1 cellular context compared by ENCODE assay signal in the genomic region with DNA sequence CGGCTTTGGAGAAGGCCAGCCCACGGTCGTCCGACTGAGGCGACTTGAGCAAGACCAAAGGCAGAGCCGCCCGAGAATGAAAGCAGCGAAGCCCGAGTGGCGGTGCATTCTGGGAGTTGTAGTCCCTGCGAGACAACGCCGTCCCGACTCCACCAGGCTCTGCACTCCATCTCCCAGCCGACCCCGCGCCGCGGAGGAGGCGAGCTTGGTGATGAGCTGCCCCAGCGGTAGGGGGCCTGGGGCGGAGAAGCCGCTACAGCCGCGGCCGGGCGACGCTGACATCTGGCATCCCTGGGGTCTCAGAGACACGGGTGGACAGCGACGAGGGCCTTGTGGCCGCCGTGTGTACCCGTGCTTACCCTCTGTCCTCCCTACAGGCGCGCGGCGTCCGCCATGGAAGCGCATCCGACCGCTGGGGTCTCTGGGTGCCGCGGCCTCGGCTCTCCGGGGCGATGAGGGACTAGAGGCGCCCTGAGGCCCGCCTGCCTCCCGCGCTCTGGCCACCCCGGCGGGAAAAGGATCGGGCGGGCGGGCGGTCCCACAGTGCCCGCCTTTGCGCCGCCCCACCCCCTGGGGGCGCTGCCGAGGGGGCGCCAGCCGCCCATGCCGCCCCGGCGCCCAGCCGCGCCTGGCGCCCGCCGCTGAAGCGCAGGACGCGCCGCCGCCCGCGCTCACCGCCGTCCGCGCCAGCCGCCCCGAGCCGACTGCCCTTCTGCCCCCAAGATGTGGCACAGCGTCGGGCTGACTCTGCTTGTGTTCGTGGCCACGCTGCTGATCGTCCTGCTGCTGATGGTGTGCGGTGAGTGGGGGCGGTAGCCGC.
TF ChIP-seq lines count a peak whose summit lies in the region.

TSS of gene SMIM13 (plus strand) at position 244 of the 820 bp plus-strand sequence. CDS start at position 724, 480 bp downstream.

TF ChIP-seq in HEK293, 187 proteins besides CTCF, POLR2A, EP300 and RAD21 (continued from another document and continues in another):
- TF ChIP-seq KLF7 (tag by site-specific recombination; IDR thresholded peaks at IDR 0.05; ENCODE audit: borderline replicate concordance), result peak; percentile 92
- no peak for TF ChIP-seq RBAK (tag by site-specific recombination; IDR thresholded peaks at IDR 0.05)
- TF ChIP-seq SP7 (tag by site-specific recombination; IDR thresholded peaks at IDR 0.05), result peak; percentile 91
- TF ChIP-seq ZNF248 (tag by site-specific recombination; IDR thresholded peaks at IDR 0.05), result no peak
- TF ChIP-seq ZNF354C (tag by site-specific recombination; IDR thresholded peaks at IDR 0.05; ENCODE audit: borderline replicate concordance, low read depth), result no peak
- TF ChIP-seq ZNF843 (tag by site-specific recombination; IDR thresholded peaks at IDR 0.05), result peak; percentile 82
- TF ChIP-seq KLF17 (tag by site-specific recombination; IDR thresholded peaks at IDR 0.05), result peak; percentile 88
- no peak for TF ChIP-seq HOXD13 (CRISPR knock-in tag; IDR thresholded peaks at IDR 0.05; ENCODE audit: borderline replicate concordance)
- TF ChIP-seq PRDM1 (tag by site-specific recombination; IDR thresholded peaks at IDR 0.05), result no peak
- no peak for TF ChIP-seq ZNF16 (tag by site-specific recombination; IDR thresholded peaks at IDR 0.05; ENCODE audit: low read depth)
- TF ChIP-seq SETDB1 (IDR thresholded peaks at IDR 0.05; ENCODE audit: insufficient read length, low read length), result no peak
- TF ChIP-seq, protein P1, sequence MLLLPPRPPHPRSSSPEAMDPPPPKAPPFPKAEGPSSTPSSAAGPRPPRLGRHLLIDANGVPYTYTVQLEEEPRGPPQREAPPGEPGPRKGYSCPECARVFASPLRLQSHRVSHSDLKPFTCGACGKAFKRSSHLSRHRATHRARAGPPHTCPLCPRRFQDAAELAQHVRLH (tag by site-specific recombination; IDR thresholded peaks at IDR 0.05), result peak; percentile 44; the same call in 1 of the 2 replicates
- TF ChIP-seq ZSCAN16 (tag by site-specific recombination; IDR thresholded peaks at IDR 0.05), result peak; percentile 65; the same call in 1 of the 2 replicates
- TF ChIP-seq ZNF664 (tag by site-specific recombination; IDR thresholded peaks at IDR 0.05), result no peak
- TF ChIP-seq YY2 (tag by site-specific recombination; IDR thresholded peaks at IDR 0.05), result 0 out of 2 replicates have a peak, but pooled peaks have one; percentile 67
- peak; percentile 6; the same call in 1 of the 2 replicates for TF ChIP-seq ZNF146 (tag by site-specific recombination; IDR thresholded peaks at IDR 0.05)
- TF ChIP-seq ZBTB44 (tag by site-specific recombination; IDR thresholded peaks at IDR 0.05), result 0 out of 2 replicates have a peak, but pooled peaks have one; percentile 24
- peak; percentile 97 for TF ChIP-seq ZNF423 (tag by site-specific recombination; IDR thresholded peaks at IDR 0.05)
- TF ChIP-seq ZNF404 (tag by site-specific recombination; IDR thresholded peaks at IDR 0.05), result no peak
- TF ChIP-seq ZNF391 (tag by site-specific recombination; IDR thresholded peaks at IDR 0.05; ENCODE audit: borderline replicate concordance, low read depth), result peak; percentile 69; the same call in 1 of the 2 replicates
- no peak for TF ChIP-seq ZNF214 (tag by site-specific recombination; IDR thresholded peaks at IDR 0.05; ENCODE audit: borderline replicate concordance)
- TF ChIP-seq, protein P2, sequence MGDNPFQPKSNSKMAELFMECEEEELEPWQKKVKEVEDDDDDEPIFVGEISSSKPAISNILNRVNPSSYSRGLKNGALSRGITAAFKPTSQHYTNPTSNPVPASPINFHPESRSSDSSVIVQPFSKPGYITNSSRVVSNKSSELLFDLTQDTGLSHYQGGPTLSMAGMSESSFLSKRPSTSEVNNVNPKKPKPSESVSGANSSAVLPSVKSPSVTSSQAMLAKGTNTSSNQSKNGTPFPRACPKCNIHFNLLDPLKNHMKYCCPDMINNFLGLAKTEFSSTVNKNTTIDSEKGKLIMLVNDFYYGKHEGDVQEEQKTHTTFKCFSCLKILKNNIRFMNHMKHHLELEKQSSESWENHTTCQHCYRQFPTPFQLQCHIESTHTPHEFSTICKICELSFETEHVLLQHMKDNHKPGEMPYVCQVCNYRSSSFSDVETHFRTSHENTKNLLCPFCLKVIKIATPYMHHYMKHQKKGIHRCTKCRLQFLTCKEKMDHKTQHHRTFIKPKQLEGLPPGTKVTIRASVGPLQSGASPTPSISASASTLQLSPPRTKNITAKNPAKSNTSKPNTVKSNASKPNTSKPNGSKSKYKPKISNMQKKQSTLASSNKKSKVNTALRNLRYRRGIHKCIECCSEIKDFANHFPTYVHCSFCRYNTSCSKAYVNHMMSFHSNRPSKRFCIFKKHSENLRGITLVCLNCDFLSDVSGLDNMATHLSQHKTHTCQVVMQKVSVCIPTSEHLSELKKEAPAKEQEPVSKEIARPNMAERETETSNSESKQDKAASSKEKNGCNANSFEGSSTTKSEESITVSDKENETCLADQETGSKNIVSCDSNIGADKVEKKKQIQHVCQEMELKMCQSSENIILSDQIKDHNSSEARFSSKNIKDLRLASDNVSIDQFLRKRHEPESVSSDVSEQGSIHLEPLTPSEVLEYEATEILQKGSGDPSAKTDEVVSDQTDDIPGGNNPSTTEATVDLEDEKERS (tag by site-specific recombination; IDR thresholded peaks at IDR 0.05), result no peak; the same call in 1 of the 2 replicates
- TF ChIP-seq ZNF239 (tag by site-specific recombination; IDR thresholded peaks at IDR 0.05), result no peak
- peak; percentile 67 for TF ChIP-seq ZNF629 (tag by site-specific recombination; IDR thresholded peaks at IDR 0.05)
- no peak for TF ChIP-seq ZNF776 (tag by site-specific recombination; IDR thresholded peaks at IDR 0.05; ENCODE audit: borderline replicate concordance)
- no peak for TF ChIP-seq ZNF558 (tag by site-specific recombination; IDR thresholded peaks at IDR 0.05)
- TF ChIP-seq ATF2 (tag by site-specific recombination; IDR thresholded peaks at IDR 0.05; ENCODE audit: low read depth), result no peak
- no peak for TF ChIP-seq ZNF837 (tag by site-specific recombination; IDR thresholded peaks at IDR 0.05)
- TF ChIP-seq ZNF660 (tag by site-specific recombination; IDR thresholded peaks at IDR 0.05), result peak; percentile 72
- TF ChIP-seq, protein P3, sequence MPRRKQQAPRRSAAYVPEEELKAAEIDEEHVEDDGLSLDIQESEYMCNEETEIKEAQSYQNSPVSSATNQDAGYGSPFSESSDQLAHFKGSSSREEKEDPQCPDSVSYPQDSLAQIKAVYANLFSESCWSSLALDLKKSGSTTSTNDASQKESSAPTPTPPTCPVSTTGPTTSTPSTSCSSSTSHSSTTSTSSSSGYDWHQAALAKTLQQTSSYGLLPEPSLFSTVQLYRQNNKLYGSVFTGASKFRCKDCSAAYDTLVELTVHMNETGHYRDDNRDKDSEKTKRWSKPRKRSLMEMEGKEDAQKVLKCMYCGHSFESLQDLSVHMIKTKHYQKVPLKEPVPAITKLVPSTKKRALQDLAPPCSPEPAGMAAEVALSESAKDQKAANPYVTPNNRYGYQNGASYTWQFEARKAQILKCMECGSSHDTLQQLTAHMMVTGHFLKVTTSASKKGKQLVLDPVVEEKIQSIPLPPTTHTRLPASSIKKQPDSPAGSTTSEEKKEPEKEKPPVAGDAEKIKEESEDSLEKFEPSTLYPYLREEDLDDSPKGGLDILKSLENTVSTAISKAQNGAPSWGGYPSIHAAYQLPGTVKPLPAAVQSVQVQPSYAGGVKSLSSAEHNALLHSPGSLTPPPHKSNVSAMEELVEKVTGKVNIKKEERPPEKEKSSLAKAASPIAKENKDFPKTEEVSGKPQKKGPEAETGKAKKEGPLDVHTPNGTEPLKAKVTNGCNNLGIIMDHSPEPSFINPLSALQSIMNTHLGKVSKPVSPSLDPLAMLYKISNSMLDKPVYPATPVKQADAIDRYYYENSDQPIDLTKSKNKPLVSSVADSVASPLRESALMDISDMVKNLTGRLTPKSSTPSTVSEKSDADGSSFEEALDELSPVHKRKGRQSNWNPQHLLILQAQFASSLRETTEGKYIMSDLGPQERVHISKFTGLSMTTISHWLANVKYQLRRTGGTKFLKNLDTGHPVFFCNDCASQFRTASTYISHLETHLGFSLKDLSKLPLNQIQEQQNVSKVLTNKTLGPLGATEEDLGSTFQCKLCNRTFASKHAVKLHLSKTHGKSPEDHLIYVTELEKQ (tag by site-specific recombination; IDR thresholded peaks at IDR 0.05; ENCODE audit: borderline replicate concordance), result no peak
- TF ChIP-seq ZNF175 (tag by site-specific recombination; IDR thresholded peaks at IDR 0.05), result no peak
- peak; percentile 90 for TF ChIP-seq ZBTB48 (tag by site-specific recombination; IDR thresholded peaks at IDR 0.05)
- TF ChIP-seq, protein P4, sequence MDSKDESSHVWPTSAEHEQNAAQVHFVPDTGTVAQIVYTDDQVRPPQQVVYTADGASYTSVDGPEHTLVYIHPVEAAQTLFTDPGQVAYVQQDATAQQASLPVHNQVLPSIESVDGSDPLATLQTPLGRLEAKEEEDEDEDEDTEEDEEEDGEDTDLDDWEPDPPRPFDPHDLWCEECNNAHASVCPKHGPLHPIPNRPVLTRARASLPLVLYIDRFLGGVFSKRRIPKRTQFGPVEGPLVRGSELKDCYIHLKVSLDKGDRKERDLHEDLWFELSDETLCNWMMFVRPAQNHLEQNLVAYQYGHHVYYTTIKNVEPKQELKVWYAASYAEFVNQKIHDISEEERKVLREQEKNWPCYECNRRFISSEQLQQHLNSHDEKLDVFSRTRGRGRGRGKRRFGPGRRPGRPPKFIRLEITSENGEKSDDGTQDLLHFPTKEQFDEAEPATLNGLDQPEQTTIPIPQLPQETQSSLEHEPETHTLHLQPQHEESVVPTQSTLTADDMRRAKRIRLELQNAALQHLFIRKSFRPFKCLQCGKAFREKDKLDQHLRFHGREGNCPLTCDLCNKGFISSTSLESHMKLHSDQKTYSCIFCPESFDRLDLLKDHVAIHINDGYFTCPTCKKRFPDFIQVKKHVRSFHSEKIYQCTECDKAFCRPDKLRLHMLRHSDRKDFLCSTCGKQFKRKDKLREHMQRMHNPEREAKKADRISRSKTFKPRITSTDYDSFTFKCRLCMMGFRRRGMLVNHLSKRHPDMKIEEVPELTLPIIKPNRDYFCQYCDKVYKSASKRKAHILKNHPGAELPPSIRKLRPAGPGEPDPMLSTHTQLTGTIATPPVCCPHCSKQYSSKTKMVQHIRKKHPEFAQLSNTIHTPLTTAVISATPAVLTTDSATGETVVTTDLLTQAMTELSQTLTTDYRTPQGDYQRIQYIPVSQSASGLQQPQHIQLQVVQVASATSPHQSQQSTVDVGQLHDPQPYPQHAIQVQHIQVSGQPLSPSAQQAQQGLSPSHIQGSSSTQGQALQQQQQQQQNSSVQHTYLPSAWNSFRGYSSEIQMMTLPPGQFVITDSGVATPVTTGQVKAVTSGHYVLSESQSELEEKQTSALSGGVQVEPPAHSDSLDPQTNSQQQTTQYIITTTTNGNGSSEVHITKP (tag by site-specific recombination; IDR thresholded peaks at IDR 0.05), result peak; percentile 95
- TF ChIP-seq EGR2 (tag by site-specific recombination; IDR thresholded peaks at IDR 0.05; ENCODE audit: low read depth), result peak; percentile 54; the same call in 1 of the 2 replicates
- TF ChIP-seq ZNF133 (tag by site-specific recombination; IDR thresholded peaks at IDR 0.05), result no peak
- no peak; the same call in 1 of the 2 replicates for TF ChIP-seq TRIM28 (IDR thresholded peaks at IDR 0.05; ENCODE audit: borderline replicate concordance, low read length)
- no peak for TF ChIP-seq ZNF19 (tag by site-specific recombination; IDR thresholded peaks at IDR 0.05; ENCODE audit: low read depth)
- no peak for TF ChIP-seq ZBTB49 (tag by site-specific recombination; IDR thresholded peaks at IDR 0.05; ENCODE audit: low read depth)
- no peak for TF ChIP-seq ZNF202 (tag by site-specific recombination; IDR thresholded peaks at IDR 0.05; ENCODE audit: borderline replicate concordance)
- peak; percentile 99 for TF ChIP-seq ZNF335 (tag by site-specific recombination; conservative IDR thresholded peaks at IDR 0.05)
